In genomic region chr7:138542183-138542582, GRCh38 we compare ENCODE assay signal across 9 cellular contexts.
DNase-seq lines count a peak whose midpoint lies in the region; ATAC-seq lines count a peak whose summit lies in the region.
"Had no signal": no experiment of that assay in that cellular context is flagged by ENCODE, and none has a peak within 500 bp of the region (broad histone marks: within the 10 kb centered on the region; RNA-seq: fewer than 3 reads in every experiment).

No MANE protein-coding gene starts in this region.

- peaks cover 16 to 29% of the 10 kb centered on the region in 2 donors for H3K4me1 Mint-ChIP-seq in immature natural killer cell

- peak overlapping the region; percentile 32 to 64 (median 50) for H3K27ac Mint-ChIP-seq in immature natural killer cell

- H3K36me3 Mint-ChIP-seq in immature natural killer cell, result peaks cover 49 to 63% (median 56%) of the 10 kb centered on the region in 3 donors

- peak; percentile 5 to 14 (median 14) for DNase-seq in immature natural killer cell
- no peak for DNase-seq in HCEC 1CT
- no peak for DNase-seq in globus pallidus (ENCODE audit: low spot score)
- no peak for DNase-seq in NCI-H1048 (lab: John Stamatoyannopoulos, UW)
- DNase-seq: activated naive CD4-positive, alpha-beta T cell; DMS79 treated with DMSO at 0.1 percent for 48 hours had no signal

- H3K27me3 Mint-ChIP-seq in immature natural killer cell (ENCODE audit: low read depth in 3 of 3), result no peaks in the 10 kb centered on the region

- no peaks in the 10 kb centered on the region for H3K9me3 Mint-ChIP-seq in immature natural killer cell

- ATAC-seq in GM19023 (IDR thresholded peaks at IDR 0.05; ENCODE audit: unreplicated experiment), result peak; percentile 80
- peak; percentile 92 for ATAC-seq in GM21619 (IDR thresholded peaks at IDR 0.05; ENCODE audit: unreplicated experiment)
- ATAC-seq in HG03097 (IDR thresholded peaks at IDR 0.05; ENCODE audit: low FRiP score, unreplicated experiment), result peak; percentile 82

- H3K4me3 Mint-ChIP-seq in immature natural killer cell, result peak overlapping the region in 3 of 5 donors; percentile 1 to 8 (median 5)

Comparison
In these comparisons a context has a peak if more than half of its experiments do, and no peak if none do; other contexts are left out.
1. DNase-seq: peak in immature natural killer cell (3 of 3); none in HCEC 1CT (single experiment), globus pallidus (single experiment) and NCI-H1048 (single experiment).
2. Peak in every context shown above with its lines, with median percentiles within 50 percentile points of each other: ATAC-seq.